ENCODE assay signal across 1 cellular context in genomic region chr6:41598670-41599014, GRCh38.
TF ChIP-seq lines count a peak whose summit lies in the region.

No MANE protein-coding gene starts in this region.

TF ChIP-seq in K562, 482 proteins besides CTCF, POLR2A, EP300 and RAD21:
- TF ChIP-seq FOXP4 (CRISPR knock-in tag; IDR thresholded peaks at IDR 0.05; ENCODE audit: borderline replicate concordance) (peak; percentile 72; the same call in 1 of the 2 replicates), RERE (CRISPR knock-in tag; IDR thresholded peaks at IDR 0.05; ENCODE audit: borderline replicate concordance) (no peak), KDM4B (IDR thresholded peaks at IDR 0.05; ENCODE audit: borderline replicate concordance in 2 of 2, low read depth in 1 of 2) (no peak), ZFP1 (CRISPR knock-in tag; IDR thresholded peaks at IDR 0.05) (no peak)
TF ChIP-seq in K562: peak in this region for 1.
